1 cellular context compared by ENCODE assay signal in genomic region chr14:104132981-104133380, GRCh38.
TF ChIP-seq lines count a peak whose summit lies in the region.

No MANE protein-coding gene starts in this region.

TF ChIP-seq in A549, 52 proteins besides CTCF, POLR2A, EP300 and RAD21 (continued from another document):
- TF ChIP-seq BHLHE40 (IDR thresholded peaks at IDR 0.05; ENCODE audit: low read depth, low read length) (no peak), ZNF302 (CRISPR knock-in tag; IDR thresholded peaks at IDR 0.05) (no peak), JUN (IDR thresholded peaks at IDR 0.05) (no peak)
